In genomic region chr3:172129868-172130751, GRCh38 we compare ENCODE assay signal across 8 cellular contexts.
DNase-seq lines count a peak whose midpoint lies in the region; ATAC-seq and TF ChIP-seq lines count a peak whose summit lies in the region.

No MANE protein-coding gene starts in this region.

- DNase-seq in ELR (ENCODE audit: low read depth) (peak; percentile 99), NOMO-1 treated with dmso at 0.1 percent for 144 hours (lab: John Stamatoyannopoulos, UW; ENCODE audit: unreplicated experiment) (peak; percentile 99), fibroblast of mammary gland (ENCODE audit: low read depth) (peak; percentile 100), osteocyte (ENCODE audit: extremely low spot score, unreplicated experiment) (no peak), GM13976 (ENCODE audit: low spot score) (no peak)
- DNase-seq in activated T-cell treated with anti-CD3 and anti-CD28 coated beads, Interleukin-2, amount 50 U/mL, for 4 hours = peak; percentile 55

- H3K36me3 Mint-ChIP-seq in activated T-cell treated with anti-CD3 and anti-CD28 coated beads, Interleukin-2, amount 50 U/mL, for 4 hours (ENCODE audit: insufficient read depth) = peaks cover 9% of the 10 kb centered on the region
- H3K36me3 Mint-ChIP-seq in osteocyte (ENCODE audit: unreplicated experiment) = peaks cover 43% of the 10 kb centered on the region

- peak; percentile 60 to 69 for ATAC-seq in activated T-cell treated with anti-CD3 and anti-CD28 coated beads, Interleukin-2, amount 50 U/mL, for 4 hours
- ATAC-seq in GM21360 (IDR thresholded peaks at IDR 0.05; ENCODE audit: unreplicated experiment) (no peak), GM18870 (IDR thresholded peaks at IDR 0.05; ENCODE audit: unreplicated experiment) (no peak)

- peak overlapping the region; percentile 48 for H3K4me3 Mint-ChIP-seq in activated T-cell treated with anti-CD3 and anti-CD28 coated beads, Interleukin-2, amount 50 U/mL, for 4 hours
- H3K4me3 Mint-ChIP-seq in osteocyte (ENCODE audit: unreplicated experiment) = no peak overlapping the region

- no peak for TF ChIP-seq CTCF in fibroblast of mammary gland (conservative IDR thresholded peaks at IDR 0.05; ENCODE audit: control insufficient read depth, insufficient read depth, low read depth, low read length)
- no peak for TF ChIP-seq CTCF in osteocyte (IDR thresholded peaks at IDR 0.05)
- TF ChIP-seq CTCF in GM13976 (IDR thresholded peaks at IDR 0.05; ENCODE audit: borderline replicate concordance, control extremely low read depth, extremely low read depth, insufficient read depth, missing control alignments) = no peak

- no peaks in the 10 kb centered on the region for H3K27me3 Mint-ChIP-seq in activated T-cell treated with anti-CD3 and anti-CD28 coated beads, Interleukin-2, amount 50 U/mL, for 4 hours (ENCODE audit: low read depth)
- H3K27me3 Mint-ChIP-seq in osteocyte (ENCODE audit: unreplicated experiment) = no peaks in the 10 kb centered on the region

- in situ Hi-C loops in GM13976 (cut with MboI; ENCODE audit: low sequenced_read_pairs, unreplicated experiment) = no loop called here

- peak overlapping the region; percentile 88 for H3K27ac Mint-ChIP-seq in osteocyte (ENCODE audit: unreplicated experiment)

- H3K9me3 Mint-ChIP-seq in activated T-cell treated with anti-CD3 and anti-CD28 coated beads, Interleukin-2, amount 50 U/mL, for 4 hours = no peaks in the 10 kb centered on the region
- H3K9me3 Mint-ChIP-seq in osteocyte (ENCODE audit: unreplicated experiment) = no peaks in the 10 kb centered on the region

- no peak overlapping the region for H3K4me3 ChIP-seq in fibroblast of mammary gland (ENCODE audit: control insufficient read depth, low read depth, low read length)

- H3K4me1 Mint-ChIP-seq in activated T-cell treated with anti-CD3 and anti-CD28 coated beads, Interleukin-2, amount 50 U/mL, for 4 hours (ENCODE audit: low read depth) = peaks cover 59% of the 10 kb centered on the region
- H3K4me1 Mint-ChIP-seq in osteocyte (ENCODE audit: unreplicated experiment) = peaks cover 67% of the 10 kb centered on the region

Comparison
In these comparisons a context has a peak if more than half of its experiments do, and no peak if none do; other contexts are left out.
1. DNase-seq: peak in ELR (single experiment), NOMO-1 treated with dmso at 0.1 percent for 144 hours (single experiment), activated T-cell treated with anti-CD3 and anti-CD28 coated beads, Interleukin-2, amount 50 U/mL, for 4 hours (single experiment) and fibroblast of mammary gland (single experiment); none in osteocyte (single experiment) and GM13976 (single experiment).
2. ATAC-seq: peak in activated T-cell treated with anti-CD3 and anti-CD28 coated beads, Interleukin-2, amount 50 U/mL, for 4 hours (2 of 2); none in GM21360 (single experiment) and GM18870 (single experiment).